1 cellular context compared by ENCODE assay signal in the genomic region with DNA sequence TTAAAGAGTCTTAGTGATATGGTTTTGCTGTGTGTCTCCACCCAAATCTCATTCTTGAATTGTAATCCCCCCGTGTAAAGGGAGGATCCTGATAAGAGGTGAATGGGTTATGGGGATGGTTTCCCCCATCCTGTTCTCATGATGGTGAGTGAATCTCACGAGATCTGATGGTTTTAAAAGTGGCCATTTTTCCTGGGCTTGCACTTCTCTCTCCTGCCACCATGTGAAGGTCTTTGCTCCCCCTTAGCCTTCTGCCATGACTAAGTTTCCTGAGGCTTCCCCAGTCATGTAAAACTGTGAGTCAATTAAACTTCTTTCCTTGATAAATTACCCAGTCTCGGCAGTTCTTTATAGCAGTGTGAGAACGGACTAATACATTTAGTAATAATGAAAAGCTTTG.
TF ChIP-seq lines count a peak whose summit lies in the region.

No MANE protein-coding gene starts in this region.

TF ChIP-seq in GM23338, 12 proteins besides CTCF, POLR2A, EP300 and RAD21:
- TF ChIP-seq STAT1 (IDR thresholded peaks at IDR 0.05; ENCODE audit: unreplicated experiment) (no peak), JUNB (IDR thresholded peaks at IDR 0.05; ENCODE audit: unreplicated experiment) (no peak)
TF ChIP-seq in GM23338: peak in this region for 0.
